Comparison of ENCODE assay signal across 8 cellular contexts in the genomic region with DNA sequence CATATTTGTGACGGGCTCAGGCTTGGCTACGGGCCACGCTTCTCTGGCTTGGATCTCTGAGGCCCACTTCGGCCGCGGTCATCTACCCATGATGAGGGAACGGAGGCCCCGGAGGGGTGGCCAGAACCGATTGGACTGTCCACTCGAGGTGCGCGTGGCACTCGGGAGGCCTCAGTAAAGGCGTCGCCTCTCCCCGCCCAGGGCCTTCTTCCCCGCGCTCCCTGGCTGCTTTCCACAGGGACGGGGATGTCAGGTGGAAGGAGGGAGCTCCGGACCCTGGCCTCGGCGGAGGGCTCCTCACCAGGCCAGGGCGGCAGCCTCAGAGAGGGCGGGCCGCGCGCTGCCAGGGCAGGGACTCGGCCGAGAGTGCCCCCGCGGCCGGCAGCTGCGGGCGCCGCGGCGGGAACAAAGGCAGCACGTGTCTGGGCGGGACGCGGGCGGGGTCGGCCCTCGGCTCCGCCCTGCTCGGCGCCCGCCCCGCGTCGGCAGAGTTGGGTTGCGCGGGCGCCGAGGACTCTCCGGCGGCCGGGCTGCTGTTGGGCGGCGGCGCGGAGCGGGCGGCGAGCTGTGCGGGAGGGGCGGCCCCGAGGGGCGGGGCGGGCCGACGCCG. TPM values are rescaled to one million over a fixed set of nuclear protein-coding genes. Genes with fewer than 3 reads are reported as not detected.
DNase-seq lines count a peak whose midpoint lies in the region; ATAC-seq, FAIRE-seq and TF ChIP-seq lines count a peak whose summit lies in the region.

No MANE protein-coding gene starts in this region.

- peaks cover 4 to 15% of the 10 kb centered on the region in 2 donors for H3K4me1 ChIP-seq in kidney (ENCODE audit: control insufficient read depth in 1 of 2, insufficient read depth in 1 of 2, low read depth in 1 of 2, low read length in 2 of 2)

- H3K36me3 ChIP-seq in WERI-Rb-1 (peaks cover 43% of the 10 kb centered on the region), kidney (ENCODE audit: control insufficient read depth in 1 of 2, insufficient read depth in 2 of 2, low read length in 2 of 2) (peaks cover 0 to 3% of the 10 kb centered on the region in 2 donors)

- H3K27me3 ChIP-seq in WERI-Rb-1 (ENCODE audit: insufficient read depth, low read depth, severe bottlenecking), result no peaks in the 10 kb centered on the region

- no peak for FAIRE-seq in kidney (lab: Jason Lieb, UNC)

- H3K9ac ChIP-seq in kidney (ENCODE audit: low read length in 2 of 2), result peak overlapping the region; percentile 24 to 53

- in situ Hi-C loops in GM13976 (cut with MboI; ENCODE audit: low sequenced_read_pairs, unreplicated experiment), result loop anchor here (10.0 kb wide), 1 partner anchor 279 kb away; no protein-coding TSS in a partner anchor

- peak; percentile 44 for ATAC-seq in HG02852 (IDR thresholded peaks at IDR 0.05; ENCODE audit: unreplicated experiment)
- no peak for ATAC-seq in GM18870 (IDR thresholded peaks at IDR 0.05; ENCODE audit: unreplicated experiment)

- intact Hi-C loops in kidney (cut with DNase I), result loop anchor here (10.0 kb wide), 1 partner anchor 269 kb away; no protein-coding TSS in a partner anchor

- H3K9me3 ChIP-seq in WERI-Rb-1 (ENCODE audit: severe bottlenecking) (no peaks in the 10 kb centered on the region), kidney (ENCODE audit: control insufficient read depth in 1 of 2, low read length in 2 of 2) (no peaks in the 10 kb centered on the region)

- DNase-seq in GM13976 (ENCODE audit: low spot score), result peak; percentile 93
- peak; percentile 65 for DNase-seq in NCI-H2107 treated with DMSO at 0.1 percent for 48 hours (lab: John Stamatoyannopoulos, UW; ENCODE audit: unreplicated experiment)
- DNase-seq in WERI-Rb-1, result peak; percentile 81
- DNase-seq in central memory CD4-positive, alpha-beta T cell, result peak; percentile 70
- peak; percentile 88 for DNase-seq in kidney
- peak; percentile 51 to 62 for DNase-seq in stimulated activated CD4-positive, alpha-beta T cell treated with anti-CD3 and anti-CD28 coated beads, Interleukin-15, amount 100 ng/mL, for 1 hour (ENCODE audit: low read depth in 1 of 2, low spot score in 1 of 2)

- H3K4me3 ChIP-seq in WERI-Rb-1 (ENCODE audit: low read depth, low read length), result peak overlapping the region; percentile 37
- H3K4me3 ChIP-seq in kidney (ENCODE audit: low read length in 2 of 2), result peak overlapping the region; percentile 45 to 46

- TF ChIP-seq CTCF in GM13976 (IDR thresholded peaks at IDR 0.05; ENCODE audit: borderline replicate concordance, control extremely low read depth, extremely low read depth, insufficient read depth, missing control alignments) (no peak), WERI-Rb-1 (IDR thresholded peaks at IDR 0.05; ENCODE audit: low read depth, low read length) (no peak), kidney (IDR thresholded peaks at IDR 0.05; ENCODE audit: borderline replicate concordance, extremely low read depth, insufficient read depth) (no peak)

- H3K27ac ChIP-seq in WERI-Rb-1 (peak overlapping the region; percentile 99), kidney (ENCODE audit: low read depth in 2 of 2, low read length in 2 of 2) (peak overlapping the region; percentile 27 to 32)

RNA-seq across cellular contexts. Expression of gene CDK5R1, which starts 0.6 kb away (rescaled TPM):
- total RNA-seq in kidney, result 1.5 TPM
- 0.67 TPM for polyA plus RNA-seq in kidney (ENCODE audit: insufficient read depth, low read depth, low replicate concordance)

RNA-seq across cellular contexts. Expression of gene PSMD11, which starts 41.9 kb away (rescaled TPM):
- 67.5 TPM for total RNA-seq in kidney
- 65.1 TPM for polyA plus RNA-seq in kidney (ENCODE audit: insufficient read depth, low read depth, low replicate concordance)
